Comparison of ENCODE assay signal across 8 cellular contexts in genomic region chr2:164495491-164496223, GRCh38.
DNase-seq lines count a peak whose midpoint lies in the region; ATAC-seq, FAIRE-seq and TF ChIP-seq lines count a peak whose summit lies in the region.

No MANE protein-coding gene starts in this region.

- no peak overlapping the region for H3K9ac ChIP-seq in IMR-90 (ENCODE audit: low read depth, low read length)
- H3K9ac ChIP-seq in K562 (ENCODE audit: insufficient read depth in 1 of 2, low read depth in 2 of 2, low read length in 2 of 2): no peak overlapping the region

- no peak overlapping the region for H3K4me3 Mint-ChIP-seq in activated T-helper 1 cell treated with anti-CD3 and anti-CD28 coated beads, Interleukin-12 subunit alpha, Interleukin-12 subunit beta, Interleukin-2, Interleukin-4 antibody, amounts not matched to agents 30 ng/mL and 10 ng/mL and 1 ng/mL, durations not matched to agents 14 hours and 24 hours and 36 hours

- H3K27me3 ChIP-seq in IMR-90 (ENCODE audit: control insufficient read depth, insufficient read depth, low read length) (no peaks in the 10 kb centered on the region), K562 (ENCODE audit: control insufficient read depth in 2 of 2, insufficient read depth in 2 of 2, low read length in 2 of 2) (no peaks in the 10 kb centered on the region), MG63 (no peaks in the 10 kb centered on the region)

- H3K4me1 ChIP-seq in IMR-90 (ENCODE audit: control insufficient read depth, insufficient read depth, low read length) (no peaks in the 10 kb centered on the region), K562 (replicated peaks in 1 of 2; ENCODE audit: control insufficient read depth in 2 of 2, insufficient read depth in 2 of 2, low read length in 2 of 2) (no peaks in the 10 kb centered on the region)

- H3K4me3 ChIP-seq in IMR-90 (ENCODE audit: insufficient read depth, low read depth, low read length): no peak overlapping the region
- H3K4me3 ChIP-seq in K562: no peak overlapping the region
- H3K4me3 ChIP-seq in MG63: no peak overlapping the region

- H3K4me2 ChIP-seq in IMR-90 (ENCODE audit: low read depth, low read length) (no peak overlapping the region), K562 (ENCODE audit: insufficient read depth, low read length) (no peak overlapping the region)

- H3K79me2 ChIP-seq in K562 (ENCODE audit: control insufficient read depth, insufficient read depth, low read length): no peaks in the 10 kb centered on the region

- H4K8ac ChIP-seq in IMR-90 (ENCODE audit: low read depth in 2 of 2, low read length in 2 of 2): no peak overlapping the region

- H3K4me1 Mint-ChIP-seq in activated T-helper 1 cell treated with anti-CD3 and anti-CD28 coated beads, Interleukin-12 subunit alpha, Interleukin-12 subunit beta, Interleukin-2, Interleukin-4 antibody, amounts not matched to agents 30 ng/mL and 10 ng/mL and 1 ng/mL, durations not matched to agents 14 hours and 24 hours and 36 hours (ENCODE audit: low read depth): no peaks in the 10 kb centered on the region

- no peaks in the 10 kb centered on the region for H3K36me3 ChIP-seq in IMR-90 (ENCODE audit: control insufficient read depth, insufficient read depth, low read length)
- no peaks in the 10 kb centered on the region for H3K36me3 ChIP-seq in K562 (ENCODE audit: control insufficient read depth, insufficient read depth, low read length)
- H3K36me3 ChIP-seq in MG63: no peaks in the 10 kb centered on the region

- H3K79me1 ChIP-seq in IMR-90 (ENCODE audit: low read depth in 1 of 2, low read length in 2 of 2): no peaks in the 10 kb centered on the region

- H3K27ac Mint-ChIP-seq in activated T-helper 1 cell treated with anti-CD3 and anti-CD28 coated beads, Interleukin-12 subunit alpha, Interleukin-12 subunit beta, Interleukin-2, Interleukin-4 antibody, amounts not matched to agents 30 ng/mL and 10 ng/mL and 1 ng/mL, durations not matched to agents 14 hours and 24 hours and 36 hours: no peak overlapping the region

- H4K91ac ChIP-seq in IMR-90 (ENCODE audit: insufficient read depth, low read depth, low read length): no peak overlapping the region

- H3K14ac ChIP-seq in IMR-90 (replicated peaks; ENCODE audit: low read depth, low read length): no peak overlapping the region

- H4K5ac ChIP-seq in IMR-90 (ENCODE audit: low read depth, low read length): no peak overlapping the region

- H2AK5ac ChIP-seq in IMR-90 (ENCODE audit: low read depth, low read length): no peak overlapping the region

- H3K4ac ChIP-seq in IMR-90 (ENCODE audit: low read depth, low read length): no peak overlapping the region

- TF ChIP-seq EP300 in K562 (IDR thresholded peaks at IDR 0.05; ENCODE audit: low read length): no peak

- H2BK5ac ChIP-seq in IMR-90 (ENCODE audit: low read depth, low read length, poor library complexity, severe bottlenecking): no peak overlapping the region

- no peaks in the 10 kb centered on the region for H3K27me3 Mint-ChIP-seq in activated T-helper 1 cell treated with anti-CD3 and anti-CD28 coated beads, Interleukin-12 subunit alpha, Interleukin-12 subunit beta, Interleukin-2, Interleukin-4 antibody, amounts not matched to agents 30 ng/mL and 10 ng/mL and 1 ng/mL, durations not matched to agents 14 hours and 24 hours and 36 hours (ENCODE audit: insufficient read depth)

- no peaks in the 10 kb centered on the region for H3K36me3 Mint-ChIP-seq in activated T-helper 1 cell treated with anti-CD3 and anti-CD28 coated beads, Interleukin-12 subunit alpha, Interleukin-12 subunit beta, Interleukin-2, Interleukin-4 antibody, amounts not matched to agents 30 ng/mL and 10 ng/mL and 1 ng/mL, durations not matched to agents 14 hours and 24 hours and 36 hours (ENCODE audit: low read depth)

- H2BK120ac ChIP-seq in IMR-90 (ENCODE audit: low read depth, low read length): no peak overlapping the region

- no peak overlapping the region for H2AK9ac ChIP-seq in IMR-90 (replicated peaks; ENCODE audit: low read depth, low read length, poor library complexity)

- POLR2A ChIA-PET in IMR-90 (lab: Charles Lee; ENCODE audit: unreplicated experiment): no interaction called here
- POLR2A ChIA-PET in K562 (lab: Yijun Ruan, JAX): no interaction called here

- peak; percentile 65 for TF ChIP-seq RAD21 in IMR-90 (IDR thresholded peaks at IDR 0.05; ENCODE audit: low read length)
- TF ChIP-seq RAD21 in K562 (CRISPR knock-in tag; conservative IDR thresholded peaks at IDR 0.05 in 1 of 2, IDR thresholded peaks at IDR 0.05 in 1 of 2): peak; percentile 23 to 37; a peak in 2 of 4 replicates

- H2BK20ac ChIP-seq in IMR-90 (ENCODE audit: low read depth, low read length): no peak overlapping the region

- TF ChIP-seq POLR2A in IMR-90 (IDR thresholded peaks at IDR 0.05; ENCODE audit: low read depth, low read length): no peak
- no peak for TF ChIP-seq POLR2A in K562 (conservative IDR thresholded peaks at IDR 0.05)

- H3K27ac ChIP-seq in IMR-90 (ENCODE audit: insufficient read depth, low read length) (no peak overlapping the region), K562 (ENCODE audit: extremely low read depth, low read depth, low read length) (no peak overlapping the region)

- H3K9me1 ChIP-seq in IMR-90 (ENCODE audit: insufficient read depth, low read length) (no peaks in the 10 kb centered on the region), K562 (ENCODE audit: control insufficient read depth, insufficient read depth, low read length) (no peaks in the 10 kb centered on the region)

- ATAC-seq in IMR-90 (ENCODE audit: low read depth): peak; percentile 48; the same call in 1 of the 2 replicates
- ATAC-seq in K562: no peak
- ATAC-seq in left lobe of liver: peak; percentile 87
- no peak for ATAC-seq in GM18873 (IDR thresholded peaks at IDR 0.05; ENCODE audit: low FRiP score, unreplicated experiment)
- no peak for ATAC-seq in HG03354 (IDR thresholded peaks at IDR 0.05; ENCODE audit: poor library complexity, severe bottlenecking, unreplicated experiment)

- no TSS peak for BruUV-seq in IMR-90 (replicated peaks; lab: Mats Ljungman, UMichigan)
- BruUV-seq in K562 (replicated peaks; lab: Mats Ljungman, UMichigan): no TSS peak

- DNase-seq in AG09319 (ENCODE audit: extremely low read depth, low read depth) (peak; percentile 8), IMR-90 (peak; percentile 43), K562 (ENCODE audit: extremely low read depth in 1 of 4, low spot score in 3 of 4) (peak in 1 of 4 experiments; percentile 9), left lobe of liver (ENCODE audit: low spot score) (no peak), MG63 (no peak)
- DNase-seq in activated T-helper 1 cell treated with anti-CD3 and anti-CD28 coated beads, Interleukin-12 subunit alpha, Interleukin-12 subunit beta, Interleukin-2, Interleukin-4 antibody, amounts not matched to agents 30 ng/mL and 10 ng/mL and 1 ng/mL, durations not matched to agents 14 hours and 24 hours and 36 hours (ENCODE audit: low spot score): no peak

- WGBS in IMR-90 (ENCODE audit: extremely low coverage in 2 of 2, insufficient read length in 1 of 2), 2 experiments: 20% methylated on average over 1 of the region's 6 CpGs; no CpG with 5 or more reads in 1 of the 2 experiments
- WGBS in K562 (ENCODE audit: insufficient coverage, low coverage, missing lambda C conversion rate): 0% methylated on average over 6 of the region's 6 CpGs

- no peak overlapping the region for H2BK15ac ChIP-seq in IMR-90 (ENCODE audit: low read depth, low read length)

- in situ Hi-C loops in IMR-90 (cut with MboI; ENCODE audit: low sequenced_read_pairs) (loop anchor here (25.0 kb wide), 1 partner anchor 1308 kb away; no protein-coding TSS in a partner anchor), K562 (cut with MboI) (loop anchor here (25.0 kb wide), 1 partner anchor 1158 kb away; no protein-coding TSS in a partner anchor)

- H3K9me3 ChIP-seq in IMR-90 (ENCODE audit: control insufficient read depth, insufficient read depth, low read length) (no peaks in the 10 kb centered on the region), K562 (replicated peaks; ENCODE audit: control insufficient read depth, insufficient read depth, low read depth, low read length) (no peaks in the 10 kb centered on the region), MG63 (no peaks in the 10 kb centered on the region)

- TF ChIP-seq CTCF in AG09319 (IDR thresholded peaks at IDR 0.05; ENCODE audit: low read depth, low read length) (peak; percentile 62), IMR-90 (conservative IDR thresholded peaks at IDR 0.05; ENCODE audit: low read depth, low read length) (peak; percentile 60), K562 (IDR thresholded peaks at IDR 0.05 in 2 of 3, conservative IDR thresholded peaks at IDR 0.05 in 1 of 3; ENCODE audit: insufficient read depth in 2 of 3, low read depth in 1 of 3, low read length in 3 of 3) (peak in 2 of 3 experiments; percentile 10 to 28; a peak in 3 of 6 replicates)

- no peak overlapping the region for H3K56ac ChIP-seq in IMR-90 (ENCODE audit: extremely low read depth, insufficient read depth, low read length)

- intact Hi-C loops in IMR-90 (cut with micrococcal nuclease): loop anchor here (1.0 to 5.0 kb wide), 3 partner anchors 1303 to 1603 kb away; no protein-coding TSS in a partner anchor
- intact Hi-C loops in K562 (cut with micrococcal nuclease): loop anchor here (10.0 kb wide), 1 partner anchor 1341 kb away; no protein-coding TSS in a partner anchor
- intact Hi-C loops in activated T-helper 1 cell treated with anti-CD3 and anti-CD28 coated beads, Interleukin-12 subunit alpha, Interleukin-12 subunit beta, Interleukin-2, Interleukin-4 antibody, amounts not matched to agents 30 ng/mL and 10 ng/mL and 1 ng/mL, durations not matched to agents 14 hours and 24 hours and 36 hours (cut with micrococcal nuclease): no loop called here

- CTCF ChIA-PET in IMR-90 (lab: Yijun Ruan, JAX): no interaction called here
- CTCF ChIA-PET in K562 (lab: Yijun Ruan, JAX; ENCODE audit: low intra/inter-chr PET ratio): interaction anchor here (0.7 kb wide), 1 partner anchor 15 kb away, joined by 3 read pairs; no protein-coding TSS in a partner anchor

- H3K23ac ChIP-seq in IMR-90 (ENCODE audit: low read depth, low read length): no peak overlapping the region

- H3K18ac ChIP-seq in IMR-90 (ENCODE audit: low read depth, low read length): no peak overlapping the region

- H3K9me3 Mint-ChIP-seq in activated T-helper 1 cell treated with anti-CD3 and anti-CD28 coated beads, Interleukin-12 subunit alpha, Interleukin-12 subunit beta, Interleukin-2, Interleukin-4 antibody, amounts not matched to agents 30 ng/mL and 10 ng/mL and 1 ng/mL, durations not matched to agents 14 hours and 24 hours and 36 hours: no peaks in the 10 kb centered on the region

- dilution Hi-C loops in IMR-90 (cut with HindIII; ENCODE audit: low sequenced_read_pairs, unreplicated experiment): no loop called here

- no peak for FAIRE-seq in K562 (lab: Jason Lieb, UNC)

- no peaks in the 10 kb centered on the region for H4K20me1 ChIP-seq in IMR-90 (ENCODE audit: insufficient read depth, low read length)
- H4K20me1 ChIP-seq in K562 (replicated peaks; ENCODE audit: control insufficient read depth, insufficient read depth, low read length): no peaks in the 10 kb centered on the region

- no peak overlapping the region for H2AFZ ChIP-seq in IMR-90 (replicated peaks; ENCODE audit: low read length, poor library complexity)
- H2AFZ ChIP-seq in K562 (ENCODE audit: low read depth, low read length): no peak overlapping the region

TF ChIP-seq in IMR-90, 13 proteins besides CTCF, POLR2A, EP300 and RAD21 (continues in another document):
- peak; percentile 54 for TF ChIP-seq SMC3 (IDR thresholded peaks at IDR 0.05; ENCODE audit: low read depth, low read length)

Comparison
In these comparisons a context has a peak if more than half of its experiments do, and no peak if none do; other contexts are left out.
1. DNase-seq: peak in AG09319 (single experiment) and IMR-90 (single experiment); none in left lobe of liver (single experiment), MG63 (single experiment) and activated T-helper 1 cell treated with anti-CD3 and anti-CD28 coated beads, Interleukin-12 subunit alpha, Interleukin-12 subunit beta, Interleukin-2, Interleukin-4 antibody, amounts not matched to agents 30 ng/mL and 10 ng/mL and 1 ng/mL, durations not matched to agents 14 hours and 24 hours and 36 hours (single experiment).
2. ATAC-seq: peak in IMR-90 (single experiment) and left lobe of liver (single experiment); none in K562 (single experiment), GM18873 (single experiment) and HG03354 (single experiment).
3. Peak in every context shown above with its lines, with median percentiles within 50 percentile points of each other: CTCF ChIP-seq.